In the genomic region with DNA sequence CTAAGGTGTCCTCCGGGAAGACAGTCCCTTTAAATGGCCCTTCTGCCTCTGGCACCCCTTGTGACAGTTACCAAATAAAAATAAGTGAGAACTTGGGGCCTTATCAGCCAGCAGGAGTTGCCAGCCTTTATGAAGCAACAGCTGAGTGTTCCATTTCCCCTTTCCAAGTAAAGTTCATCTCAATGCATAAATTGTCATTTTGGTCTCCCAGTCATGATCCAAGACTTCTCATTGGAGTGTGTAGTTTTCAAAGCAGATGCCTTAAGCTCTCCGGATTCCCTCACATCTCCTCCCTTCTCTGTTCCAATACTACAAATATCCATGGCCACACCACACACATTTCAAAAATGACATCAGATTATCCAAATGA, we compare ENCODE assay signal across 10 cellular contexts. TPM values are rescaled to one million over a fixed set of nuclear protein-coding genes. Genes with fewer than 3 reads are reported as not detected.
DNase-seq lines count a peak whose midpoint lies in the region; ATAC-seq and TF ChIP-seq lines count a peak whose summit lies in the region.
"Had no signal": no experiment of that assay in that cellular context is flagged by ENCODE, and none has a peak within 500 bp of the region (broad histone marks: within the 10 kb centered on the region; RNA-seq: fewer than 3 reads in every experiment).

No MANE protein-coding gene starts in this region.

- H3K27me3 Mint-ChIP-seq in T-helper 2 cell treated with Interferon-gamma antibody and Interleukin-4, amounts not matched to agents 5 μg/mL and 100 μg/mL, for 36 hours (ENCODE audit: low read depth): peaks cover 71% of the 10 kb centered on the region
- H3K27me3 Mint-ChIP-seq in chondrocyte (ENCODE audit: low read depth): no peaks in the 10 kb centered on the region
- no peaks in the 10 kb centered on the region for H3K27me3 Mint-ChIP-seq in osteocyte (ENCODE audit: unreplicated experiment)

- peak overlapping the region; percentile 75 for H3K4me3 Mint-ChIP-seq in T-helper 2 cell treated with Interferon-gamma antibody and Interleukin-4, amounts not matched to agents 5 μg/mL and 100 μg/mL, for 36 hours
- peak overlapping the region; percentile 78 for H3K4me3 Mint-ChIP-seq in chondrocyte (ENCODE audit: unreplicated experiment)
- peak overlapping the region; percentile 85 for H3K4me3 Mint-ChIP-seq in osteocyte (ENCODE audit: unreplicated experiment)

- peaks cover 23% of the 10 kb centered on the region for H3K27me3 ChIP-seq in NT2/D1 (ENCODE audit: insufficient read depth, insufficient read length)
- H3K27me3 ChIP-seq: tibial artery had no signal

- no peak overlapping the region for H3K27ac Mint-ChIP-seq in T-helper 2 cell treated with Interferon-gamma antibody and Interleukin-4, amounts not matched to agents 5 μg/mL and 100 μg/mL, for 36 hours
- no peak overlapping the region for H3K27ac Mint-ChIP-seq in chondrocyte (ENCODE audit: unreplicated experiment)
- peak overlapping the region; percentile 88 for H3K27ac Mint-ChIP-seq in osteocyte (ENCODE audit: unreplicated experiment)
- no peak overlapping the region for H3K27ac Mint-ChIP-seq in activated naive CD4-positive, alpha-beta T cell treated with anti-CD3 and anti-CD28 coated beads, Interleukin-2, amount 50 U/mL, for 72 hours

- H3K4me1 ChIP-seq in NT2/D1 (ENCODE audit: insufficient read depth, insufficient read length): peaks cover 11% of the 10 kb centered on the region

- no peak for DNase-seq in T-helper 2 cell treated with Interferon-gamma antibody and Interleukin-4, amounts not matched to agents 5 μg/mL and 100 μg/mL, for 36 hours (ENCODE audit: low spot score)
- DNase-seq in T-helper 2 cell: no peak
- no peak for DNase-seq in NT2/D1 (ENCODE audit: low read depth, low spot score)
- DNase-seq in chondrocyte (ENCODE audit: low spot score): no peak
- DNase-seq in osteocyte (ENCODE audit: extremely low spot score, unreplicated experiment): no peak
- no peak for DNase-seq in activated naive CD4-positive, alpha-beta T cell treated with anti-CD3 and anti-CD28 coated beads, Interleukin-2, amount 50 U/mL, for 72 hours (ENCODE audit: low spot score in 2 of 2)
- no peak for DNase-seq in GM03348 (ENCODE audit: low spot score)
- DNase-seq: effector CD4-positive, alpha-beta T cell; tibial artery had no signal

- no peaks in the 10 kb centered on the region for H3K9me3 Mint-ChIP-seq in T-helper 2 cell treated with Interferon-gamma antibody and Interleukin-4, amounts not matched to agents 5 μg/mL and 100 μg/mL, for 36 hours
- H3K9me3 Mint-ChIP-seq in chondrocyte (ENCODE audit: low read depth) (no peaks in the 10 kb centered on the region), osteocyte (ENCODE audit: unreplicated experiment) (no peaks in the 10 kb centered on the region)
- no peaks in the 10 kb centered on the region for H3K9me3 Mint-ChIP-seq in activated naive CD4-positive, alpha-beta T cell treated with anti-CD3 and anti-CD28 coated beads, Interleukin-2, amount 50 U/mL, for 72 hours

- H3K4me1 Mint-ChIP-seq in T-helper 2 cell treated with Interferon-gamma antibody and Interleukin-4, amounts not matched to agents 5 μg/mL and 100 μg/mL, for 36 hours (ENCODE audit: low read depth): peaks cover 40% of the 10 kb centered on the region
- H3K4me1 Mint-ChIP-seq in chondrocyte (ENCODE audit: low read depth) (peaks cover 37% of the 10 kb centered on the region), osteocyte (ENCODE audit: unreplicated experiment) (peaks cover 25% of the 10 kb centered on the region)

- peak overlapping the region; percentile 61 for H3K4me3 ChIP-seq in NT2/D1 (ENCODE audit: insufficient read length, low read depth)

- no peaks in the 10 kb centered on the region for H3K9me3 ChIP-seq in NT2/D1 (ENCODE audit: insufficient read depth, low read length)
- H3K9me3 ChIP-seq: tibial artery had no signal

- H3K9ac ChIP-seq in NT2/D1 (ENCODE audit: insufficient read length, low read depth): peak overlapping the region; percentile 39

- ATAC-seq in GM21390 (IDR thresholded peaks at IDR 0.05; ENCODE audit: unreplicated experiment): no peak
- ATAC-seq in activated naive CD4-positive, alpha-beta T cell treated with anti-CD3 and anti-CD28 coated beads, Interleukin-2, amount 50 U/mL, for 72 hours: no peak

- H3K36me3 ChIP-seq in NT2/D1 (ENCODE audit: insufficient read depth, insufficient read length, low read length): peaks cover 4% of the 10 kb centered on the region
- H3K36me3 ChIP-seq: tibial artery had no signal

- TF ChIP-seq CTCF in chondrocyte (IDR thresholded peaks at IDR 0.05) (no peak), osteocyte (IDR thresholded peaks at IDR 0.05) (no peak)

- H3K36me3 Mint-ChIP-seq in T-helper 2 cell treated with Interferon-gamma antibody and Interleukin-4, amounts not matched to agents 5 μg/mL and 100 μg/mL, for 36 hours (ENCODE audit: low read depth): peaks cover 5% of the 10 kb centered on the region
- no peaks in the 10 kb centered on the region for H3K36me3 Mint-ChIP-seq in chondrocyte (ENCODE audit: low read depth)
- H3K36me3 Mint-ChIP-seq in osteocyte (ENCODE audit: unreplicated experiment): no peaks in the 10 kb centered on the region
- H3K36me3 Mint-ChIP-seq in activated naive CD4-positive, alpha-beta T cell treated with anti-CD3 and anti-CD28 coated beads, Interleukin-2, amount 50 U/mL, for 72 hours: peaks cover 10 to 17% of the 10 kb centered on the region in 2 donors

RNA-seq across cellular contexts. Expression of a gene that starts 4.0 kb away (rescaled TPM):
- total RNA-seq in chondrocyte (5.7 to 10.4 TPM (median 6.4 TPM) in 3 replicates), osteocyte (16.2 and 16.9 TPM in 2 replicates)
- total RNA-seq in activated naive CD4-positive, alpha-beta T cell treated with anti-CD3 and anti-CD28 coated beads, Interleukin-2, amount 50 U/mL, for 72 hours: 1 to 10 TPM; 2.7 to 7.9 TPM
